Comparison of ENCODE assay signal across 12 cellular contexts in the genomic region with DNA sequence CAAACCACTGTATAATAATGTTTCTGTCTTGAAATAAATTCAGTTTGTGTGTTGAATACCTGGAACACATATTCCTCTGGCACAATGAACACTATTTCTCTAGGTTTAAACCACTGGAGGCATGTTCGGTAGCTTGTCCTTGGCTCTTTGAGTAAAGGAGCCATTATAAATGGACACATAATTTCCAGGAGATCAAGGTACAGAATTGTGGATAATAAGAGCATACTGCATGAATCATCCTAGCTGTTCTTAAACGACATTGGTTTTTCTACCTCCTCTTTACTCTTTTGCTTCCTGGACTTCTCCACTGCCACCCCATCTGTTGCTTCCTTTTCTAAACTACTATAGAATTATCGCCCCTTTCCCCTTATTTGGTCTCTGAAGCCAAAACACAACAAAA. TPM values are rescaled to one million over a fixed set of nuclear protein-coding genes. Genes with fewer than 3 reads are reported as not detected.
DNase-seq lines count a peak whose midpoint lies in the region; ATAC-seq and TF ChIP-seq lines count a peak whose summit lies in the region.
"Had no signal": no experiment of that assay in that cellular context is flagged by ENCODE, and none has a peak within 500 bp of the region (broad histone marks: within the 10 kb centered on the region; RNA-seq: fewer than 3 reads in every experiment).

No MANE protein-coding gene starts in this region.

- H3K4me1 Mint-ChIP-seq in natural killer cell treated with Interleukin-12 subunit alpha and Interleukin-12 subunit beta and Interleukin-15 and Interleukin-18, amount 100 ng/mL, for 72 hours (ENCODE audit: low read depth in 2 of 2): peaks cover 4 to 12% of the 10 kb centered on the region in 2 donors

- peak overlapping the region in 1 of 2 donors; percentile 68 for H3K27ac Mint-ChIP-seq in natural killer cell treated with Interleukin-12 subunit alpha and Interleukin-12 subunit beta and Interleukin-15 and Interleukin-18, amount 100 ng/mL, for 72 hours

- H3K4me1 ChIP-seq in NT2/D1 (ENCODE audit: insufficient read depth, insufficient read length) (no peaks in the 10 kb centered on the region), fibroblast of lung (ENCODE audit: control insufficient read depth, extremely low read depth, insufficient read depth, low read length) (peaks cover 2% of the 10 kb centered on the region)

- DNase-seq in NT2/D1 (ENCODE audit: low read depth, low spot score) (no peak), fibroblast of lung (ENCODE audit: low read depth in 2 of 2) (no peak), renal cortical epithelial cell (ENCODE audit: low read depth) (peak; percentile 5), NCI-H1092 treated with DMSO at 0.1 percent for 48 hours (lab: John Stamatoyannopoulos, UW) (no peak)
- DNase-seq in natural killer cell treated with Interleukin-12 subunit alpha and Interleukin-12 subunit beta and Interleukin-15 and Interleukin-18, amount 100 ng/mL, for 72 hours (ENCODE audit: low spot score): no peak
- no peak for DNase-seq in stimulated activated CD4-positive, alpha-beta T cell treated with anti-CD3 and anti-CD28 coated beads, Interleukin-4, amount 100 ng/mL, for 1 hour
- DNase-seq: body of pancreas, NCI-H526 treated with DMSO at 0.1 percent for 48 hours, upper lobe of right lung had no signal

- H3K36me3 ChIP-seq in NT2/D1 (ENCODE audit: insufficient read depth, insufficient read length, low read length) (no peaks in the 10 kb centered on the region), fibroblast of lung (ENCODE audit: control insufficient read depth, insufficient read depth, low read length) (no peaks in the 10 kb centered on the region)
- H3K36me3 ChIP-seq: upper lobe of right lung had no signal

- H3K79me2 ChIP-seq in fibroblast of lung (ENCODE audit: control insufficient read depth, insufficient read depth, low read length): peaks cover 30% of the 10 kb centered on the region

- H3K27ac ChIP-seq in fibroblast of lung (ENCODE audit: insufficient read depth, low read length): no peak overlapping the region
- H3K27ac ChIP-seq: body of pancreas had no signal

- H3K4me3 Mint-ChIP-seq in natural killer cell treated with Interleukin-12 subunit alpha and Interleukin-12 subunit beta and Interleukin-15 and Interleukin-18, amount 100 ng/mL, for 72 hours: no peak overlapping the region

- no peak for TF ChIP-seq CTCF in fibroblast of lung (conservative IDR thresholded peaks at IDR 0.05 in 1 of 2, IDR thresholded peaks at IDR 0.05 in 1 of 2; ENCODE audit: low read depth in 1 of 2, low read length in 2 of 2)

- no peaks in the 10 kb centered on the region for H3K36me3 Mint-ChIP-seq in natural killer cell treated with Interleukin-12 subunit alpha and Interleukin-12 subunit beta and Interleukin-15 and Interleukin-18, amount 100 ng/mL, for 72 hours

- H3K9ac ChIP-seq in NT2/D1 (ENCODE audit: insufficient read length, low read depth) (peak overlapping the region; percentile 75), fibroblast of lung (ENCODE audit: insufficient read depth, low read length) (no peak overlapping the region)

- peak overlapping the region; percentile 72 for H3K4me2 ChIP-seq in fibroblast of lung (ENCODE audit: extremely low read depth, insufficient read depth, low read length)

- H2AFZ ChIP-seq in fibroblast of lung (ENCODE audit: low read length): no peak overlapping the region

- no peak for ATAC-seq in natural killer cell treated with Interleukin-12 subunit alpha and Interleukin-12 subunit beta and Interleukin-15 and Interleukin-18, amount 100 ng/mL, for 72 hours
- ATAC-seq in GM21528 (IDR thresholded peaks at IDR 0.05; ENCODE audit: low FRiP score, unreplicated experiment): no peak
- ATAC-seq: activated CD4-positive, CD25-positive, alpha-beta regulatory T cell treated with anti-CD3 and anti-CD28 coated beads, Interleukin-2, amount 50 U/mL, for 24 hours; body of pancreas; upper lobe of right lung had no signal

- H3K4me3 ChIP-seq in GM08714 (ENCODE audit: low read length): peak overlapping the region; percentile 73; the same call in 1 of the 2 replicates
- H3K4me3 ChIP-seq in NT2/D1 (ENCODE audit: insufficient read length, low read depth): peak overlapping the region; percentile 73
- peak overlapping the region; percentile 74 to 98 (median 82) for H3K4me3 ChIP-seq in fibroblast of lung (replicated peaks in 1 of 4; ENCODE audit: control extremely low read depth in 1 of 4, insufficient read depth in 1 of 4, low read depth in 3 of 4, low read length in 4 of 4)

- H3K27me3 Mint-ChIP-seq in natural killer cell treated with Interleukin-12 subunit alpha and Interleukin-12 subunit beta and Interleukin-15 and Interleukin-18, amount 100 ng/mL, for 72 hours: no peaks in the 10 kb centered on the region

- no peaks in the 10 kb centered on the region for H4K20me1 ChIP-seq in fibroblast of lung (ENCODE audit: control insufficient read depth, extremely low read depth, insufficient read depth, low read length)

- H3K9me3 ChIP-seq in NT2/D1 (ENCODE audit: insufficient read depth, low read length): no peaks in the 10 kb centered on the region
- H3K9me3 ChIP-seq in fibroblast of lung (ENCODE audit: control insufficient read depth, insufficient read depth, low read depth, low read length): no peaks in the 10 kb centered on the region
- H3K9me3 ChIP-seq: body of pancreas, upper lobe of right lung had no signal

- no peaks in the 10 kb centered on the region for H3K9me3 Mint-ChIP-seq in natural killer cell treated with Interleukin-12 subunit alpha and Interleukin-12 subunit beta and Interleukin-15 and Interleukin-18, amount 100 ng/mL, for 72 hours

- H3K27me3 ChIP-seq in NT2/D1 (ENCODE audit: insufficient read depth, insufficient read length): no peaks in the 10 kb centered on the region
- H3K27me3 ChIP-seq in fibroblast of lung (ENCODE audit: control insufficient read depth, insufficient read depth, low read length): no peaks in the 10 kb centered on the region
- H3K27me3 ChIP-seq: body of pancreas, upper lobe of right lung had no signal

RNA-seq across cellular contexts. Expression of a gene that starts 1.2 kb away (rescaled TPM):
- total RNA-seq in fibroblast of lung (5.1 and 8.3 TPM in 2 replicates), renal cortical epithelial cell (1.6 and 17.4 TPM in 2 replicates)
- 8.3 and 25.4 TPM in 2 replicates for polyA plus RNA-seq in fibroblast of lung
- polyA plus RNA-seq in fibroblast of lung (2012): 12.9 and 46.7 TPM in 2 replicates
- not detected in 2 replicates for polyA minus RNA-seq in fibroblast of lung (ENCODE audit: low replicate concordance)
- 10 to 100 TPM; 36.2 to 50.4 TPM for total RNA-seq in natural killer cell treated with Interleukin-12 subunit alpha and Interleukin-12 subunit beta and Interleukin-15 and Interleukin-18, amount 100 ng/mL, for 72 hours
- total RNA-seq: body of pancreas had no signal
